ENCODE assay signal across 29 cellular contexts in genomic region chr11:131356201-131356600, GRCh38. TPM values are rescaled to one million over a fixed set of nuclear protein-coding genes. Genes with fewer than 3 reads are reported as not detected.
DNase-seq lines count a peak whose midpoint lies in the region; ATAC-seq lines count a peak whose summit lies in the region.
"Had no signal": no experiment of that assay in that cellular context is flagged by ENCODE, and none has a peak within 500 bp of the region (broad histone marks: within the 10 kb centered on the region; RNA-seq: fewer than 3 reads in every experiment).

No MANE protein-coding gene starts in this region.

- peak; percentile 9 for DNase-seq in EH (ENCODE audit: low read depth)
- peak; percentile 37 for DNase-seq in MV-4-11 (lab: John Stamatoyannopoulos, UW)
- peak; percentile 85 for DNase-seq in astrocyte of the hippocampus (ENCODE audit: low read depth, low spot score)
- peak; percentile 34 for DNase-seq in kidney glomerular epithelial cell (lab: John Stamatoyannopoulos, UW)
- DNase-seq in Right ventricle myocardium superior = no peak
- DNase-seq in left lobe of liver (ENCODE audit: low spot score) = no peak
- no peak for DNase-seq in SHP77 (lab: John Stamatoyannopoulos, UW)
- DNase-seq in NOMO-1 (lab: John Stamatoyannopoulos, UW; ENCODE audit: unreplicated experiment in 2 of 2) = no peak
- DNase-seq: activated CD4-positive, alpha-beta T cell treated with anti-CD3 and anti-CD28 coated beads, Interleukin-2, amount 10 ng/mL, durations not matched to agents 24 days and 14 days; activated effector memory CD4-positive, alpha-beta T cell treated with anti-CD3 and anti-CD28 coated beads, Interleukin-2, amount 50 U/mL, for 16 hours; activated T-cell treated with anti-CD3 and anti-CD28 coated beads, Interleukin-2, amount 50 U/mL, for 1 hour; DMS153; effector memory CD8-positive, alpha-beta T cell; erythroblast; foreskin melanocyte; GF-D8; H9; KG1; left ventricle myocardium inferior; natural killer cell; OCI-M1; SHP77 treated with DMSO at 0.1 percent for 48 hours; stimulated activated CD4-positive, alpha-beta T cell treated with anti-CD3 and anti-CD28 coated beads, Interleukin-2, amount 100 ng/mL, for 24 hours; SW 1271; T-helper 9 cell; WERI-Rb-1 had no signal

- ATAC-seq in Right ventricle myocardium superior (ENCODE audit: poor library complexity) = no peak
- ATAC-seq in left lobe of liver = no peak
- ATAC-seq: A549; effector memory CD8-positive, alpha-beta T cell; natural killer cell had no signal

- intact Hi-C loops in Right ventricle myocardium superior (cut with DNase I) = no loop called here

RNA-seq across cellular contexts. Expression of gene NTM, which starts 14.2 kb away (rescaled TPM):
- 1.5 TPM for total RNA-seq in Right ventricle myocardium superior
- not detected for total RNA-seq in left lobe of liver
- total RNA-seq: activated CD4-positive, alpha-beta T cell treated with anti-CD3 and anti-CD28 coated beads, Interleukin-2, amount 10 ng/mL, durations not matched to agents 24 days and 14 days; activated CD8-positive, alpha-beta memory T cell treated with anti-CD3 and anti-CD28 coated beads for 36 hours; B cell; natural killer cell had no signal

Comparison
In these comparisons a context has a peak if more than half of its experiments do, and no peak if none do; other contexts are left out.
1. DNase-seq: peak in EH (single experiment), MV-4-11 (single experiment), astrocyte of the hippocampus (single experiment) and kidney glomerular epithelial cell (single experiment); none in Right ventricle myocardium superior (single experiment), left lobe of liver (single experiment), SHP77 (0 of 2) and NOMO-1 (0 of 2).